Comparison of ENCODE assay signal across 29 cellular contexts in the genomic region with DNA sequence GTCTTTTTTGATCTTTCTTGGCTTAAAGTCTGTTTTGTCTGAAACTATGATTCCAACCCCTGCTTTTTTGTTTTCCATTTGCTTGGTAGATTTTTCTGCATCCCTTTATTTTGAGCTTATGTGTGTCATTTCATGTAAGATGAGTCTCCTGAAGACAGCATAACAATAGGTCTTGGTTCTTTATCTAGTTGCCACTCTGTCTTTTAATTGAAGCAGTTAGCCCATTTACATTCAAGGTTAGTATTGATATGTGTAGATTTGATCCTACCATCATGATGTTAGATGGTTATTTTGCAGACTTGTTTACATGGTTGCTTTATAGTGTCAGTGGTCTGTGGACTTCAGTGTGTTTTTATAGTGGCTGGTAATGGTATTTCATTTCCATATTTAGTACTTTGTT.
"Had no signal": no experiment of that assay in that cellular context is flagged by ENCODE, and none has a peak within 500 bp of the region (broad histone marks: within the 10 kb centered on the region; RNA-seq: fewer than 3 reads in every experiment).

No MANE protein-coding gene starts in this region.

- H3K27me3 Mint-ChIP-seq: stimulated activated memory B cell treated with anti-CD40 and anti-IgM and Interleukin-4, amounts not matched to agents 10 μg/mL and 1 μg/mL and 100 μg/mL, for 72 hours; stimulated activated naive B cell treated with anti-CD40 and anti-IgM and Interleukin-4, amounts not matched to agents 10 μg/mL and 1 μg/mL and 100 μg/mL, for 72 hours; stimulated activated naive CD8-positive, alpha-beta T cell treated with anti-CD3 and anti-CD28 coated beads, Interleukin-15, amount 100 ng/mL, for 72 hours; stimulated activated naive CD8-positive, alpha-beta T cell treated with anti-CD3 and anti-CD28 coated beads, Interleukin-15, Interleukin-2, amounts not matched to agents 100 ng/mL and 50 ng/mL, for 24 hours; type B pancreatic cell had no signal

- H3K4me3 ChIP-seq: stomach, suprapubic skin, testis, thoracic aorta, thyroid gland, tibial artery, tibial nerve, transverse colon, upper lobe of left lung, upper lobe of right lung, uterus, vagina had no signal

- H3K4me1 ChIP-seq: stomach, suprapubic skin, testis, thyroid gland, tibial artery, tibial nerve, transverse colon, upper lobe of left lung, upper lobe of right lung, uterus, vagina had no signal

- H3K36me3 Mint-ChIP-seq: stimulated activated effector memory CD8-positive, alpha-beta T cell treated with anti-CD3 and anti-CD28 coated beads, Interleukin-12 subunit alpha, Interleukin-12 subunit beta, amount 100 ng/mL, for 72 hours; stimulated activated memory B cell treated with anti-CD40 and anti-IgM and Interleukin-4, amounts not matched to agents 10 μg/mL and 1 μg/mL and 100 μg/mL, for 72 hours; stimulated activated naive B cell treated with anti-CD40 and anti-IgM and Interleukin-4, amounts not matched to agents 10 μg/mL and 1 μg/mL and 100 μg/mL, for 72 hours; type B pancreatic cell had no signal

- H3K4me1 Mint-ChIP-seq: stimulated activated effector memory CD8-positive, alpha-beta T cell treated with anti-CD3 and anti-CD28 coated beads, Interleukin-12 subunit alpha, Interleukin-12 subunit beta, amount 100 ng/mL, for 72 hours; stimulated activated memory B cell treated with anti-CD40 and anti-IgM and Interleukin-4, amounts not matched to agents 10 μg/mL and 1 μg/mL and 100 μg/mL, for 72 hours; stimulated activated naive B cell treated with anti-CD40 and anti-IgM and Interleukin-4, amounts not matched to agents 10 μg/mL and 1 μg/mL and 100 μg/mL, for 72 hours; stimulated activated naive CD8-positive, alpha-beta T cell treated with anti-CD3 and anti-CD28 coated beads, Interleukin-15, amount 100 ng/mL, for 72 hours had no signal

- H3K27me3 ChIP-seq: stomach, suprapubic skin, testis, thyroid gland, tibial artery, tibial nerve, transverse colon, upper lobe of left lung, upper lobe of right lung, uterus, vagina had no signal

- H3K36me3 ChIP-seq: stomach, suprapubic skin, thoracic aorta, thyroid gland, tibial artery, tibial nerve, transverse colon, upper lobe of left lung, upper lobe of right lung, uterus, vagina had no signal

- H3K27ac ChIP-seq: stomach, suprapubic skin, testis, thoracic aorta, thyroid gland, tibial artery, tibial nerve, transverse colon, upper lobe of left lung, upper lobe of right lung, uterus, vagina had no signal

- H3K4me3 Mint-ChIP-seq: stimulated activated effector memory CD8-positive, alpha-beta T cell treated with anti-CD3 and anti-CD28 coated beads, Interleukin-12 subunit alpha, Interleukin-12 subunit beta, amount 100 ng/mL, for 72 hours; stimulated activated memory B cell treated with anti-CD40 and anti-IgM and Interleukin-4, amounts not matched to agents 10 μg/mL and 1 μg/mL and 100 μg/mL, for 72 hours; stimulated activated naive B cell treated with anti-CD40 and anti-IgM and Interleukin-4, amounts not matched to agents 10 μg/mL and 1 μg/mL and 100 μg/mL, for 72 hours; stimulated activated naive CD8-positive, alpha-beta T cell treated with anti-CD3 and anti-CD28 coated beads, Interleukin-15, amount 100 ng/mL, for 72 hours; stimulated activated naive CD8-positive, alpha-beta T cell treated with anti-CD3 and anti-CD28 coated beads, Interleukin-15, Interleukin-2, amounts not matched to agents 100 ng/mL and 50 ng/mL, for 24 hours; type B pancreatic cell had no signal

- H3K27ac Mint-ChIP-seq: stimulated activated effector memory CD8-positive, alpha-beta T cell treated with anti-CD3 and anti-CD28 coated beads, Interleukin-12 subunit alpha, Interleukin-12 subunit beta, amount 100 ng/mL, for 72 hours; stimulated activated memory B cell treated with anti-CD40 and anti-IgM and Interleukin-4, amounts not matched to agents 10 μg/mL and 1 μg/mL and 100 μg/mL, for 72 hours; stimulated activated naive B cell treated with anti-CD40 and anti-IgM and Interleukin-4, amounts not matched to agents 10 μg/mL and 1 μg/mL and 100 μg/mL, for 72 hours; stimulated activated naive CD8-positive, alpha-beta T cell treated with anti-CD3 and anti-CD28 coated beads, Interleukin-15, amount 100 ng/mL, for 72 hours; stimulated activated naive CD8-positive, alpha-beta T cell treated with anti-CD3 and anti-CD28 coated beads, Interleukin-15, Interleukin-2, amounts not matched to agents 100 ng/mL and 50 ng/mL, for 24 hours; type B pancreatic cell had no signal

- H3K9me3 ChIP-seq: suprapubic skin, testis, thoracic aorta, thyroid gland, tibial artery, upper lobe of right lung, uterus, vagina had no signal

- ATAC-seq: stimulated activated effector memory CD8-positive, alpha-beta T cell treated with anti-CD3 and anti-CD28 coated beads, Interleukin-12 subunit alpha, Interleukin-12 subunit beta, amount 100 ng/mL, for 72 hours; stimulated activated memory B cell treated with anti-CD40 and anti-IgM and Interleukin-4, amounts not matched to agents 10 μg/mL and 1 μg/mL and 100 μg/mL, for 72 hours; stimulated activated naive B cell treated with anti-CD40 and anti-IgM and Interleukin-4, amounts not matched to agents 10 μg/mL and 1 μg/mL and 100 μg/mL, for 72 hours; stimulated activated naive CD8-positive, alpha-beta T cell treated with anti-CD3 and anti-CD28 coated beads, Interleukin-15, amount 100 ng/mL, for 72 hours; stimulated activated naive CD8-positive, alpha-beta T cell treated with anti-CD3 and anti-CD28 coated beads, Interleukin-15, Interleukin-2, amounts not matched to agents 100 U/mL and 50 U/mL, for 24 hours; upper lobe of right lung had no signal

- FAIRE-seq: urothelium cell line had no signal

- DNase-seq: stimulated activated CD4-positive, alpha-beta T cell treated with anti-CD3 and anti-CD28 coated beads, Interleukin-2, amount 100 ng/mL, for 48 hours; stimulated activated CD4-positive, alpha-beta T cell treated with anti-CD3 and anti-CD28 coated beads, Interleukin-4, amount 100 ng/mL, for 1 hour; stimulated activated CD4-positive, alpha-beta T cell treated with anti-CD3 and anti-CD28 coated beads, Interleukin-4, amount 100 ng/mL, for 24 hours; stimulated activated CD4-positive, alpha-beta T cell treated with anti-CD3 and anti-CD28 coated beads, Interleukin-4, amount 100 ng/mL, for 4 hours; stimulated activated CD8-positive, alpha-beta memory T cell treated with anti-CD3 and anti-CD28 coated beads, Interleukin-4, amount 100 ng/mL, for 48 hours; stimulated activated naive B cell treated with anti-CD40 and anti-IgM and Interleukin-4, amounts not matched to agents 10 μg/mL and 1 μg/mL and 100 μg/mL, for 72 hours; stimulated activated naive CD4-positive, alpha-beta T cell; stimulated activated naive CD4-positive, alpha-beta T cell treated with Interleukin-2 at 50 U/mL for 16 hours; stimulated activated naive CD8-positive, alpha-beta T cell treated with anti-CD3 and anti-CD28 coated beads, Interleukin-15, amount 100 ng/mL, for 72 hours; stimulated activated naive CD8-positive, alpha-beta T cell treated with anti-CD3 and anti-CD28 coated beads, Interleukin-15, Interleukin-2, amounts not matched to agents 100 U/mL and 50 U/mL, for 24 hours; stomach; substantia nigra; testis; thyroid gland; tibial artery; transverse colon; trophoblast cell; upper lobe of left lung; upper lobe of right lung; uterus had no signal
